In genomic region chr10:51867956-51868355, GRCh38 we compare ENCODE assay signal across 1 cellular context.
TF ChIP-seq lines count a peak whose summit lies in the region.

No MANE protein-coding gene starts in this region.

TF ChIP-seq in SK-N-SH, 30 proteins besides CTCF, POLR2A, EP300 and RAD21 (continued from another document):
- TF ChIP-seq, protein P1, sequence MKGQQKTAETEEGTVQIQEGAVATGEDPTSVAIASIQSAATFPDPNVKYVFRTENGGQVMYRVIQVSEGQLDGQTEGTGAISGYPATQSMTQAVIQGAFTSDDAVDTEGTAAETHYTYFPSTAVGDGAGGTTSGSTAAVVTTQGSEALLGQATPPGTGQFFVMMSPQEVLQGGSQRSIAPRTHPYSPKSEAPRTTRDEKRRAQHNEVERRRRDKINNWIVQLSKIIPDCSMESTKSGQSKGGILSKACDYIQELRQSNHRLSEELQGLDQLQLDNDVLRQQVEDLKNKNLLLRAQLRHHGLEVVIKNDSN (IDR thresholded peaks at IDR 0.05; ENCODE audit: borderline replicate concordance, low read depth), result no peak
- TF ChIP-seq, protein P2, sequence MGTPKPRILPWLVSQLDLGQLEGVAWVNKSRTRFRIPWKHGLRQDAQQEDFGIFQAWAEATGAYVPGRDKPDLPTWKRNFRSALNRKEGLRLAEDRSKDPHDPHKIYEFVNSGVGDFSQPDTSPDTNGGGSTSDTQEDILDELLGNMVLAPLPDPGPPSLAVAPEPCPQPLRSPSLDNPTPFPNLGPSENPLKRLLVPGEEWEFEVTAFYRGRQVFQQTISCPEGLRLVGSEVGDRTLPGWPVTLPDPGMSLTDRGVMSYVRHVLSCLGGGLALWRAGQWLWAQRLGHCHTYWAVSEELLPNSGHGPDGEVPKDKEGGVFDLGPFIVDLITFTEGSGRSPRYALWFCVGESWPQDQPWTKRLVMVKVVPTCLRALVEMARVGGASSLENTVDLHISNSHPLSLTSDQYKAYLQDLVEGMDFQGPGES (IDR thresholded peaks at IDR 0.05; ENCODE audit: low read depth, low read length), result no peak
- TF ChIP-seq FOXJ3 (CRISPR knock-in tag; IDR thresholded peaks at IDR 0.05) (no peak), RFX5 (IDR thresholded peaks at IDR 0.05; ENCODE audit: low read length) (no peak), MEF2A (IDR thresholded peaks at IDR 0.05; ENCODE audit: borderline replicate concordance, low read depth) (no peak), NRF1 (IDR thresholded peaks at IDR 0.05; ENCODE audit: low read depth, low read length) (no peak), ZBTB33 (IDR thresholded peaks at IDR 0.05; ENCODE audit: borderline replicate concordance, low read depth) (no peak), EZH2phosphoT487 (IDR thresholded peaks at IDR 0.05; ENCODE audit: borderline replicate concordance, low read depth) (no peak), SIN3A (IDR thresholded peaks at IDR 0.05; ENCODE audit: borderline replicate concordance, low read depth, low read length) (no peak), MXI1 (IDR thresholded peaks at IDR 0.05; ENCODE audit: low read depth, low read length) (no peak), GABPA (IDR thresholded peaks at IDR 0.05; ENCODE audit: low read depth) (no peak), YY1 (IDR thresholded peaks at IDR 0.05; ENCODE audit: low read depth) (no peak), FOSL2 (IDR thresholded peaks at IDR 0.05; ENCODE audit: borderline replicate concordance, low read depth) (peak; percentile 91), CHD2 (IDR thresholded peaks at IDR 0.05; ENCODE audit: low read length, partially characterized antibody) (no peak), TCF12 (IDR thresholded peaks at IDR 0.05) (peak; percentile 75), RCOR1 (IDR thresholded peaks at IDR 0.05; ENCODE audit: low read length) (no peak)
- TF ChIP-seq, protein P3, sequence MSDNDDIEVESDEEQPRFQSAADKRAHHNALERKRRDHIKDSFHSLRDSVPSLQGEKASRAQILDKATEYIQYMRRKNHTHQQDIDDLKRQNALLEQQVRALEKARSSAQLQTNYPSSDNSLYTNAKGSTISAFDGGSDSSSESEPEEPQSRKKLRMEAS (IDR thresholded peaks at IDR 0.05; ENCODE audit: low read depth), result 0 out of 2 replicates have a peak, but pooled peaks have one; percentile 38
- TF ChIP-seq, protein P4, sequence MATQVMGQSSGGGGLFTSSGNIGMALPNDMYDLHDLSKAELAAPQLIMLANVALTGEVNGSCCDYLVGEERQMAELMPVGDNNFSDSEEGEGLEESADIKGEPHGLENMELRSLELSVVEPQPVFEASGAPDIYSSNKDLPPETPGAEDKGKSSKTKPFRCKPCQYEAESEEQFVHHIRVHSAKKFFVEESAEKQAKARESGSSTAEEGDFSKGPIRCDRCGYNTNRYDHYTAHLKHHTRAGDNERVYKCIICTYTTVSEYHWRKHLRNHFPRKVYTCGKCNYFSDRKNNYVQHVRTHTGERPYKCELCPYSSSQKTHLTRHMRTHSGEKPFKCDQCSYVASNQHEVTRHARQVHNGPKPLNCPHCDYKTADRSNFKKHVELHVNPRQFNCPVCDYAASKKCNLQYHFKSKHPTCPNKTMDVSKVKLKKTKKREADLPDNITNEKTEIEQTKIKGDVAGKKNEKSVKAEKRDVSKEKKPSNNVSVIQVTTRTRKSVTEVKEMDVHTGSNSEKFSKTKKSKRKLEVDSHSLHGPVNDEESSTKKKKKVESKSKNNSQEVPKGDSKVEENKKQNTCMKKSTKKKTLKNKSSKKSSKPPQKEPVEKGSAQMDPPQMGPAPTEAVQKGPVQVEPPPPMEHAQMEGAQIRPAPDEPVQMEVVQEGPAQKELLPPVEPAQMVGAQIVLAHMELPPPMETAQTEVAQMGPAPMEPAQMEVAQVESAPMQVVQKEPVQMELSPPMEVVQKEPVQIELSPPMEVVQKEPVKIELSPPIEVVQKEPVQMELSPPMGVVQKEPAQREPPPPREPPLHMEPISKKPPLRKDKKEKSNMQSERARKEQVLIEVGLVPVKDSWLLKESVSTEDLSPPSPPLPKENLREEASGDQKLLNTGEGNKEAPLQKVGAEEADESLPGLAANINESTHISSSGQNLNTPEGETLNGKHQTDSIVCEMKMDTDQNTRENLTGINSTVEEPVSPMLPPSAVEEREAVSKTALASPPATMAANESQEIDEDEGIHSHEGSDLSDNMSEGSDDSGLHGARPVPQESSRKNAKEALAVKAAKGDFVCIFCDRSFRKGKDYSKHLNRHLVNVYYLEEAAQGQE (IDR thresholded peaks at IDR 0.05; ENCODE audit: low read depth, low read length), result no peak
